ENCODE assay signal across 13 cellular contexts in genomic region chr12:57851552-57852186, GRCh38. TPM values are rescaled to one million over a fixed set of nuclear protein-coding genes. Genes with fewer than 3 reads are reported as not detected.
DNase-seq lines count a peak whose midpoint lies in the region; ATAC-seq and TF ChIP-seq lines count a peak whose summit lies in the region.
"Had no signal": no experiment of that assay in that cellular context is flagged by ENCODE, and none has a peak within 500 bp of the region (broad histone marks: within the 10 kb centered on the region; RNA-seq: fewer than 3 reads in every experiment).

No MANE protein-coding gene starts in this region.

- ATAC-seq in GM18511 (IDR thresholded peaks at IDR 0.05; ENCODE audit: unreplicated experiment) (no peak), HG03108 (IDR thresholded peaks at IDR 0.05; ENCODE audit: unreplicated experiment) (no peak)

- no peaks in the 10 kb centered on the region for H3K9me3 ChIP-seq in HUES64 (ENCODE audit: insufficient read depth, low read depth, low read length)
- H3K9me3 ChIP-seq in mucosa of stomach (ENCODE audit: control insufficient read depth, low read length) = no peaks in the 10 kb centered on the region
- H3K9me3 ChIP-seq in MM.1S (replicated peaks; ENCODE audit: insufficient read depth, low read length) = no peaks in the 10 kb centered on the region
- H3K9me3 ChIP-seq: breast epithelium had no signal

- no peak for TF ChIP-seq CTCF in MM.1S (IDR thresholded peaks at IDR 0.05; ENCODE audit: low read length)

- no peak overlapping the region for H2AFZ ChIP-seq in MM.1S (ENCODE audit: low read length)

- no peaks in the 10 kb centered on the region for H3K9me3 Mint-ChIP-seq in dendritic cell treated with granulocyte-macrophage colony-stimulating factor and Interleukin-4, amounts not matched to agents 40 ng/mL and 50 ng/mL, for 4 days

- H3K4me2 ChIP-seq in MM.1S (ENCODE audit: low read depth, low read length) = no peak overlapping the region

- no peaks in the 10 kb centered on the region for H3K79me2 ChIP-seq in MM.1S (ENCODE audit: low read length)

- peak overlapping the region; percentile 42 for H3K27ac Mint-ChIP-seq in dendritic cell treated with granulocyte-macrophage colony-stimulating factor and Interleukin-4, amounts not matched to agents 40 ng/mL and 50 ng/mL, for 4 days

- H3K9ac ChIP-seq in HUES64 (ENCODE audit: low read depth, low read length) (no peak overlapping the region), mucosa of stomach (ENCODE audit: low read length) (peak overlapping the region; percentile 33), MM.1S (ENCODE audit: low read length) (no peak overlapping the region)
- H3K9ac ChIP-seq: BLaER1 had no signal

- peaks cover 3% of the 10 kb centered on the region for H3K36me3 Mint-ChIP-seq in dendritic cell treated with granulocyte-macrophage colony-stimulating factor and Interleukin-4, amounts not matched to agents 40 ng/mL and 50 ng/mL, for 4 days (ENCODE audit: low read depth)

- peak overlapping the region; percentile 50; the same call in 1 of the 2 replicates for H3K4me3 ChIP-seq in HUES64 (ENCODE audit: low read length)
- no peak overlapping the region for H3K4me3 ChIP-seq in mucosa of stomach (ENCODE audit: low read length)
- H3K4me3 ChIP-seq in MM.1S (ENCODE audit: low read length) = no peak overlapping the region

- H3K4me3 Mint-ChIP-seq in dendritic cell treated with granulocyte-macrophage colony-stimulating factor and Interleukin-4, amounts not matched to agents 40 ng/mL and 50 ng/mL, for 4 days = no peak overlapping the region

- no peaks in the 10 kb centered on the region for H3F3A ChIP-seq in MM.1S (ENCODE audit: insufficient read depth, low read length)

- 54% methylated on average over 3 of the region's 3 CpGs for WGBS in HUES64

- peaks cover 5% of the 10 kb centered on the region; the same call in 1 of the 2 replicates for H3K27me3 ChIP-seq in HUES64 (ENCODE audit: insufficient read depth, low read length)
- peaks cover 20% of the 10 kb centered on the region for H3K27me3 ChIP-seq in mucosa of stomach (ENCODE audit: control insufficient read depth, insufficient read depth, low read length)
- no peaks in the 10 kb centered on the region; the same call in 1 of the 2 replicates for H3K27me3 ChIP-seq in MM.1S (replicated peaks; ENCODE audit: insufficient read depth, low read length)
- H3K27me3 ChIP-seq: breast epithelium had no signal

- H3K27ac ChIP-seq in HUES64 (ENCODE audit: low read depth, low read length) (no peak overlapping the region), substantia nigra (ENCODE audit: low read depth, low read length, poor library complexity, severe bottlenecking) (peak overlapping the region; percentile 8), MM.1S (ENCODE audit: low read length) (no peak overlapping the region)
- H3K27ac ChIP-seq: BLaER1 had no signal

- H3K36me3 ChIP-seq in HUES64 (ENCODE audit: insufficient read depth, low read length) (no peaks in the 10 kb centered on the region), mucosa of stomach (ENCODE audit: control insufficient read depth, insufficient read depth, low read length) (no peaks in the 10 kb centered on the region), MM.1S (replicated peaks; ENCODE audit: insufficient read depth, low read length) (no peaks in the 10 kb centered on the region)
- H3K36me3 ChIP-seq: BLaER1, breast epithelium had no signal

- peaks cover 51% of the 10 kb centered on the region for H3K27me3 Mint-ChIP-seq in dendritic cell treated with granulocyte-macrophage colony-stimulating factor and Interleukin-4, amounts not matched to agents 40 ng/mL and 50 ng/mL, for 4 days

- H3K9me2 ChIP-seq in MM.1S (replicated peaks; ENCODE audit: insufficient read depth, low read length) = no peaks in the 10 kb centered on the region

- H3K4me1 ChIP-seq in HUES64 (ENCODE audit: insufficient read depth, low read length) (peaks cover 21% of the 10 kb centered on the region), mucosa of stomach (ENCODE audit: control insufficient read depth, insufficient read depth, low read length) (peaks cover 17% of the 10 kb centered on the region), MM.1S (ENCODE audit: low read length) (peaks cover 2% of the 10 kb centered on the region; the same call in 1 of the 2 replicates)

- H4K20me1 ChIP-seq in MM.1S (ENCODE audit: insufficient read depth, low read length) = no peaks in the 10 kb centered on the region

- DNase-seq in substantia nigra (lab: John Stamatoyannopoulos, UW) = no peak
- DNase-seq in MM.1S = no peak
- DNase-seq in medulla oblongata (ENCODE audit: extremely low spot score) = no peak
- DNase-seq: NCI-H2107; NK-92 treated with Interleukin-12 subunit alpha and Interleukin-12 subunit beta, amount 100 ng/mL, for 24 hours; stimulated activated CD4-positive, alpha-beta T cell treated with anti-CD3 and anti-CD28 coated beads, Interleukin-4, amount 100 ng/mL, for 1 hour had no signal

- intact Hi-C loops in dendritic cell treated with granulocyte-macrophage colony-stimulating factor and Interleukin-4, amounts not matched to agents 40 ng/mL and 50 ng/mL, for 4 days (cut with micrococcal nuclease) = no loop called here

- peaks cover 74% of the 10 kb centered on the region for H3K4me1 Mint-ChIP-seq in dendritic cell treated with granulocyte-macrophage colony-stimulating factor and Interleukin-4, amounts not matched to agents 40 ng/mL and 50 ng/mL, for 4 days (ENCODE audit: low read depth)

RNA-seq across cellular contexts. Expression of gene CTDSP2, which starts 5.1 kb away (rescaled TPM):
- 54.8 TPM for polyA plus RNA-seq in HUES64 (2013, experiment 1 of 2)
- polyA plus RNA-seq in HUES64 (2013, experiment 2 of 2) = 65.4 TPM

RNA-seq across cellular contexts. Expression of gene AVIL, which starts 33.1 kb away (rescaled TPM):
- polyA plus RNA-seq in HUES64 (2013, experiment 1 of 2) = 0.25 TPM
- polyA plus RNA-seq in HUES64 (2013, experiment 2 of 2) = not detected
